Comparison of ENCODE assay signal across 8 cellular contexts in genomic region chr5:181246276-181247050, GRCh38. TPM values are rescaled to one million over a fixed set of nuclear protein-coding genes. Genes with fewer than 3 reads are reported as not detected.
A peak's percentile ranks its signal among the peaks of the same experiment; 100 is the strongest.
DNase-seq lines count a peak whose midpoint lies in the region; ATAC-seq, FAIRE-seq and TF ChIP-seq lines count a peak whose summit lies in the region.

No MANE protein-coding gene starts in this region.

- no peaks in the 10 kb centered on the region for H3K9me2 ChIP-seq in SU-DHL-6 (replicated peaks; ENCODE audit: insufficient read depth, low read length)

- H3F3A ChIP-seq in SU-DHL-6 (ENCODE audit: insufficient read depth) = peaks cover 44% of the 10 kb centered on the region

- peak; percentile 79 for DNase-seq in GM12891 (ENCODE audit: insufficient read length, low spot score)
- peak; percentile 88 to 89 for DNase-seq in T47D (ENCODE audit: low read depth in 1 of 2, low spot score in 1 of 2)
- peak; percentile 81 for DNase-seq in iris pigment epithelial cell (ENCODE audit: low read depth)
- peak; percentile 54 to 63 for DNase-seq in stimulated activated CD4-positive, alpha-beta T cell treated with anti-CD3 and anti-CD28 coated beads, Interleukin-15, amount 100 ng/mL, for 1 hour (ENCODE audit: low read depth in 1 of 2, low spot score in 1 of 2)
- DNase-seq in SHP77 (lab: John Stamatoyannopoulos, UW) = no peak
- no peak for DNase-seq in NCI-H1105 (lab: John Stamatoyannopoulos, UW)

- H3K4me3 ChIP-seq in SU-DHL-6 (ENCODE audit: insufficient read depth, low read length, poor library complexity, severe bottlenecking) = peak overlapping the region; percentile 98

- in situ Hi-C loops in T47D (cut with HindIII; ENCODE audit: low pct_unique_long_range_greater_than_20kb, low sequenced_read_pairs) = no loop called here

- no peak for TF ChIP-seq CTCF in SU-DHL-6 (IDR thresholded peaks at IDR 0.05; ENCODE audit: insufficient read depth, low read length, poor library complexity, severe bottlenecking)

- peak overlapping the region; percentile 17 for H2AFZ ChIP-seq in SU-DHL-6 (ENCODE audit: low read depth, low read length, severe bottlenecking)

- H3K9ac ChIP-seq in SU-DHL-6 (ENCODE audit: low read length) = peak overlapping the region; percentile 95

- peak; percentile 56; the same call in 1 of the 2 replicates for TF ChIP-seq POLR2A in GM12891 (IDR thresholded peaks at IDR 0.05; ENCODE audit: low read depth, low read length)

- no peaks in the 10 kb centered on the region for H3K27me3 ChIP-seq in SU-DHL-6 (ENCODE audit: low read length)

- H3K36me3 ChIP-seq in SU-DHL-6 (ENCODE audit: low read length) = peaks cover 16% of the 10 kb centered on the region

- FAIRE-seq in GM12891 (lab: Jason Lieb, UNC) = no peak

- H3K4me2 ChIP-seq in SU-DHL-6 (ENCODE audit: low read depth, low read length, poor library complexity, severe bottlenecking) = peak overlapping the region; percentile 73

- H3K9me3 ChIP-seq in SU-DHL-6 (ENCODE audit: insufficient read depth, low read length) = no peaks in the 10 kb centered on the region

- H3K79me2 ChIP-seq in SU-DHL-6 (ENCODE audit: insufficient read depth, low read length) = peaks cover 74% of the 10 kb centered on the region

- H4K20me1 ChIP-seq in SU-DHL-6 (ENCODE audit: low read depth, low read length) = peaks cover 9% of the 10 kb centered on the region; the same call in 1 of the 2 replicates

- H3K27ac ChIP-seq in SU-DHL-6 (ENCODE audit: low read depth, low read length) = peak overlapping the region; percentile 91

- ATAC-seq in HG02938 (IDR thresholded peaks at IDR 0.05; ENCODE audit: unreplicated experiment) = peak; percentile 39

TF ChIP-seq in GM12891, 5 proteins besides CTCF, POLR2A, EP300 and RAD21:
- no peak for TF ChIP-seq POU2F2 (IDR thresholded peaks at IDR 0.05; ENCODE audit: low read depth, low read length)
- no peak for TF ChIP-seq SPI1 (IDR thresholded peaks at IDR 0.05; ENCODE audit: low read depth, low read length)
- peak; percentile 6 for TF ChIP-seq PAX5 (IDR thresholded peaks at IDR 0.05; ENCODE audit: insufficient read depth, low read length, severe bottlenecking)
- peak; percentile 8; the same call in 1 of the 2 replicates for TF ChIP-seq TAF1 (IDR thresholded peaks at IDR 0.05; ENCODE audit: low read depth, low read length)
- peak; percentile 37; the same call in 1 of the 2 replicates for TF ChIP-seq POLR2AphosphoS5 (IDR thresholded peaks at IDR 0.05; ENCODE audit: low read depth, low read length)

RNA-seq across cellular contexts. Expression of gene RACK1, which starts 2.8 kb away (rescaled TPM):
- polyA plus RNA-seq in GM12891 (2012; ENCODE audit: low read depth, missing spikeins) = 4,085 TPM

RNA-seq across cellular contexts. Expression of gene TRIM52, which starts 14.5 kb away (rescaled TPM):
- polyA plus RNA-seq in GM12891 (2012; ENCODE audit: low read depth, missing spikeins) = 8.0 TPM

RNA-seq across cellular contexts. Expression of gene TRIM41, which starts 23.4 kb away (rescaled TPM):
- 19.7 TPM for polyA plus RNA-seq in GM12891 (2012; ENCODE audit: low read depth, missing spikeins)

RNA-seq across cellular contexts. Expression of gene TRIM7, which starts 41.5 kb away (rescaled TPM):
- 0.19 TPM for polyA plus RNA-seq in GM12891 (2012; ENCODE audit: low read depth, missing spikeins)

Comparison
In these comparisons a context has a peak if more than half of its experiments do, and no peak if none do; other contexts are left out.
1. DNase-seq: peak in GM12891 (single experiment), T47D (2 of 2), iris pigment epithelial cell (single experiment) and stimulated activated CD4-positive, alpha-beta T cell treated with anti-CD3 and anti-CD28 coated beads, Interleukin-15, amount 100 ng/mL, for 1 hour (2 of 2); none in SHP77 (0 of 2) and NCI-H1105 (single experiment).